10 cellular contexts compared by ENCODE assay signal in the genomic region with DNA sequence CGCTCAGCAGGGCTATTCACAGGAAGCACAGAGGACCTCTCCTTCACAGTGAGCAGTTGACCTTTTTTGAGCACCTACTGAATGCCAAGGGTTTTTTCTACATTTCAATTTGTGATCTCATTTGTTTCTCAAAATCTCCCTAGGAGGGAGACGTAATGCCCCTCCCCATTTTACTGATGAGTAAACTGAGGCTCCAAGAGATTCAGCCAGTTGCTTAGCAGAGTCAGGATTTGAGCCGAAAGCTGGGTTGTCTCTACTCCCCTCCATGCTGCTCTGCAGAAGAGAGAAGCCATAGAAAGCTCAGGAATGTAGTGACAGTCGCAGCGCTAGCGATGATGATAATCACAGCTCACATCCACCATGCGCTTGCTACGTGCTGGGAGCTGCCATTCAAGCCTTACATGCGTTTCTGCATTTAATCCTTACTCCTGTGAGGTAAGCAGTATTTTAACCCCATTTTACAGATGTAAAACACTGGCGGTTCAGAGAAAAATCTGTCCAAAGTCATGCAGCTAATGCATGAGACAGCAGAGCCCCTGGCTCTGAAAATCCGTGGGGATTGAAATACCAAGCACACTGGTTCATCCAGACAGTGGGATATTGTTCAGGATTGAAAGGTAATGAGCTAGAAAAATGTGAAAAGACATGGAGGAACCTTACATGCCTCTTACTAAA. TPM values are rescaled to one million over a fixed set of nuclear protein-coding genes. Genes with fewer than 3 reads are reported as not detected.
DNase-seq lines count a peak whose midpoint lies in the region; ATAC-seq, FAIRE-seq and TF ChIP-seq lines count a peak whose summit lies in the region.
"Had no signal": no experiment of that assay in that cellular context is flagged by ENCODE, and none has a peak within 500 bp of the region (broad histone marks: within the 10 kb centered on the region; RNA-seq: fewer than 3 reads in every experiment).

No MANE protein-coding gene starts in this region.

- in situ Hi-C loops in HepG2 (cut with HindIII; ENCODE audit: extremely low pct_ligation_motif_present, low pct_unique_long_range_greater_than_20kb), result no loop called here

- peaks cover 38% of the 10 kb centered on the region for H3K36me3 Mint-ChIP-seq in Caco-2 (ENCODE audit: insufficient read depth, unreplicated experiment)

- TF ChIP-seq EP300 in HepG2 (IDR thresholded peaks at IDR 0.05; ENCODE audit: low read depth in 2 of 2, low read length in 2 of 2) (no peak), HepG2 (CRISPR knock-in tag; IDR thresholded peaks at IDR 0.05; ENCODE audit: borderline replicate concordance) (no peak)

- TF ChIP-seq CTCF in Caco-2 (IDR thresholded peaks at IDR 0.05; ENCODE audit: insufficient read depth in 1 of 2, low read depth in 1 of 2, low read length in 1 of 2, severe bottlenecking in 1 of 2, unreplicated experiment in 1 of 2), result no peak
- TF ChIP-seq CTCF in HepG2 (CRISPR knock-in tag; IDR thresholded peaks at IDR 0.05), result no peak
- no peak for TF ChIP-seq CTCF in spleen (IDR thresholded peaks at IDR 0.05 in 8 of 11, conservative IDR thresholded peaks at IDR 0.05 in 3 of 11)
- TF ChIP-seq CTCF in GM10248 (IDR thresholded peaks at IDR 0.05; ENCODE audit: control extremely low read depth, extremely low read depth, low read depth, missing control alignments), result no peak

- POLR2A ChIA-PET in Caco-2 (lab: Charles Lee) (interaction anchor here (0.7 kb wide), 1 partner anchor 9 kb away, joined by 3 read pairs; no protein-coding TSS in a partner anchor), HepG2 (lab: Yijun Ruan, JAX) (interaction anchor here (0.8 to 3.7 kb wide), 5 partner anchors 9 to 153 kb away, joined by 3 to 22 read pairs (median 5); a partner anchor contains a TSS), GM10248 (lab: Yijun Ruan, JAX) (no interaction called here)

- H4K20me1 ChIP-seq in HepG2 (ENCODE audit: insufficient read depth, low read length), result no peaks in the 10 kb centered on the region; the same call in 1 of the 2 replicates

- H3K27me3 Mint-ChIP-seq in Caco-2 (ENCODE audit: insufficient read depth, unreplicated experiment), result no peaks in the 10 kb centered on the region

- H3K27ac Mint-ChIP-seq in Caco-2 (ENCODE audit: unreplicated experiment), result peak overlapping the region; percentile 61

- H3K9me3 ChIP-seq in Caco-2, result no peaks in the 10 kb centered on the region
- H3K9me3 ChIP-seq in HepG2 (ENCODE audit: low read length), result no peaks in the 10 kb centered on the region
- no peaks in the 10 kb centered on the region for H3K9me3 ChIP-seq in spleen

- peaks cover 28% of the 10 kb centered on the region for H3K4me1 Mint-ChIP-seq in Caco-2 (ENCODE audit: low read depth, unreplicated experiment)

- no peaks in the 10 kb centered on the region for H3K27me3 ChIP-seq in Caco-2 (replicated peaks; ENCODE audit: control insufficient read depth, insufficient read depth, low read length)
- no peaks in the 10 kb centered on the region for H3K27me3 ChIP-seq in HepG2 (ENCODE audit: control insufficient read depth in 1 of 2, insufficient read depth in 2 of 2, low read length in 2 of 2)
- no peaks in the 10 kb centered on the region for H3K27me3 ChIP-seq in spleen (replicated peaks in 1 of 7)

- ATAC-seq in HepG2 (no peak), HG03196 (IDR thresholded peaks at IDR 0.05; ENCODE audit: unreplicated experiment) (no peak), HG03460 (IDR thresholded peaks at IDR 0.05; ENCODE audit: unreplicated experiment) (no peak)

- BruUV-seq in Caco-2 (replicated peaks; lab: Mats Ljungman, UMichigan) (no TSS peak), HepG2 (replicated peaks; lab: Mats Ljungman, UMichigan) (no TSS peak)

- H3K4me3 ChIP-seq in Caco-2 (ENCODE audit: low read depth, low read length) (no peak overlapping the region), HepG2 (replicated peaks in 1 of 3; ENCODE audit: insufficient read depth in 1 of 3, low read depth in 2 of 3, low read length in 3 of 3) (no peak overlapping the region), spleen (no peak overlapping the region)

- DNase-seq in Caco-2 (no peak), astrocyte of the hippocampus (ENCODE audit: low read depth, low spot score) (peak; percentile 33), HepG2 (ENCODE audit: low spot score) (no peak), spleen (peak; percentile 16), GM10248 (ENCODE audit: extremely low spot score) (no peak), CD1c-positive myeloid dendritic cell (ENCODE audit: extremely low spot score) (no peak)
- DNase-seq: activated CD8-positive, alpha-beta memory T cell treated with anti-CD3 and anti-CD28 coated beads, Interleukin-2, amount 50 U/mL, for 48 hours; AML-193 had no signal

- no peak overlapping the region for H3K4me3 Mint-ChIP-seq in Caco-2 (ENCODE audit: unreplicated experiment)

- no peak overlapping the region for H2AFZ ChIP-seq in HepG2 (ENCODE audit: low read length)

- peaks cover 38% of the 10 kb centered on the region for H3K4me1 ChIP-seq in Caco-2
- H3K4me1 ChIP-seq in HepG2 (ENCODE audit: insufficient read depth, low read length), result peaks cover 85% of the 10 kb centered on the region
- peaks cover 52 to 96% (median 66%) of the 10 kb centered on the region in 6 donors for H3K4me1 ChIP-seq in spleen

- 0 out of 2 replicates have a peak overlapping the region, but pooled peaks have one; percentile 30 for H3K4me2 ChIP-seq in HepG2 (ENCODE audit: low read depth, low read length)

- TF ChIP-seq POLR2A in HepG2 (IDR thresholded peaks at IDR 0.05; ENCODE audit: insufficient read depth in 1 of 2, low read depth in 2 of 2, low read length in 2 of 2) (no peak), spleen (IDR thresholded peaks at IDR 0.05) (no peak)

- no peaks in the 10 kb centered on the region for H3K9me3 Mint-ChIP-seq in Caco-2 (ENCODE audit: unreplicated experiment)

- FAIRE-seq in HepG2 (lab: Jason Lieb, UNC), result no peak

- H3K79me2 ChIP-seq in HepG2 (ENCODE audit: insufficient read depth, low read length), result peaks cover 45% of the 10 kb centered on the region

- H3K9ac ChIP-seq in HepG2 (ENCODE audit: insufficient read depth, low read depth, low read length), result peak overlapping the region; percentile 23; the same call in 1 of the 2 replicates

- intact Hi-C loops in Caco-2 (cut with micrococcal nuclease; ENCODE audit: unreplicated experiment), result no loop called here
- intact Hi-C loops in HepG2 (cut with micrococcal nuclease; ENCODE audit: unreplicated experiment), result loop anchor here (1.0 kb wide), 1 partner anchor 9 kb away; no protein-coding TSS in a partner anchor
- intact Hi-C loops in spleen (cut with DNase I; ENCODE audit: low total_unique reads), result no loop called here

- H3K36me3 ChIP-seq in Caco-2 (ENCODE audit: control insufficient read depth, insufficient read depth, low read length) (no peaks in the 10 kb centered on the region; the same call in 1 of the 2 replicates), HepG2 (replicated peaks in 1 of 2; ENCODE audit: control insufficient read depth in 1 of 2, insufficient read depth in 2 of 2, low read length in 2 of 2) (peaks cover 0 to 17% of the 10 kb centered on the region in 2 experiments; a peak in 2 of 5 replicates), spleen (peaks cover 0 to 35% (median 0%) of the 10 kb centered on the region in 6 donors)

- CTCF ChIA-PET in Caco-2 (lab: Charles Lee), result no interaction called here
- CTCF ChIA-PET in HepG2 (lab: Yijun Ruan, JAX; ENCODE audit: low intra/inter-chr PET ratio, low total read pairs), result interaction anchor here (2.0 kb wide), 1 partner anchor 25 kb away, joined by 5 read pairs; no protein-coding TSS in a partner anchor
- CTCF ChIA-PET in GM10248 (lab: Yijun Ruan, JAX), result interaction anchor here (1.0 to 1.6 kb wide), 4 partner anchors 8 to 153 kb away, joined by 3 to 5 read pairs (median 3); no protein-coding TSS in a partner anchor

- no peak for TF ChIP-seq RAD21 in HepG2 (CRISPR knock-in tag; IDR thresholded peaks at IDR 0.05)

- 78% methylated on average over 11 of the region's 11 CpGs for WGBS in HepG2 (ENCODE audit: low lambda C conversion rate)
- 74 to 82% (median 75%) methylated on average over 11 of the region's 11 CpGs for WGBS in spleen, 5 donors

- peak overlapping the region; percentile 54 for H3K27ac ChIP-seq in HepG2 (ENCODE audit: extremely low read length, insufficient read depth, low read length)
- H3K27ac ChIP-seq in spleen, result peak overlapping the region in 6 of 8 donors; percentile 82 to 94 (median 83)

TF ChIP-seq in HepG2, 621 proteins besides CTCF, POLR2A, EP300 and RAD21 (continues in another document):
- TF ChIP-seq ZNF468 (CRISPR knock-in tag; IDR thresholded peaks at IDR 0.05), result no peak
- no peak for TF ChIP-seq NRL (CRISPR knock-in tag; IDR thresholded peaks at IDR 0.05; ENCODE audit: borderline replicate concordance)
- TF ChIP-seq ZNF709 (CRISPR knock-in tag; IDR thresholded peaks at IDR 0.05), result no peak
- 0 out of 2 replicates have a peak, but pooled peaks have one; percentile 19 for TF ChIP-seq ZZZ3 (CRISPR knock-in tag; IDR thresholded peaks at IDR 0.05; ENCODE audit: borderline replicate concordance)

RNA-seq across cellular contexts. Expression of a gene that starts 33.8 kb away (rescaled TPM):
- 152 and 161 TPM in 2 replicates for total RNA-seq in Caco-2 (2022)
- total RNA-seq in HepG2 (2016; rRNA removed; fragmentation: Illumina TruSeq; extraction: Trizol), result 56.6 and 78.5 TPM in 2 replicates
- total RNA-seq in HepG2 (2016; cell fraction: cytosol; rRNA removed; fragmentation: Illumina TruSeq; extraction: Trizol; ENCODE audit: low read depth), result 56.7 and 59.9 TPM in 2 replicates
- total RNA-seq in HepG2 (2016; cell fraction: insoluble cytoplasmic fraction; rRNA removed; fragmentation: Illumina TruSeq; extraction: Trizol), result 51.2 and 75.8 TPM in 2 replicates
- total RNA-seq in HepG2 (2016; cell fraction: membrane; rRNA removed; fragmentation: Illumina TruSeq; extraction: Trizol), result 144 and 156 TPM in 2 replicates
- total RNA-seq in HepG2 (2016; cell fraction: nucleus; rRNA removed; fragmentation: Illumina TruSeq; extraction: Trizol), result 57.0 and 67.0 TPM in 2 replicates
- 184 and 205 TPM in 2 replicates for polyA plus RNA-seq in HepG2 (2011; rRNA removed)
- 216 and 224 TPM in 2 replicates for polyA plus RNA-seq in HepG2 (2011; cell fraction: cytosol; rRNA removed)
- polyA plus RNA-seq in HepG2 (2011; cell fraction: nucleus; rRNA removed), result 121 and 137 TPM in 2 replicates
- 145 and 175 TPM in 2 replicates for polyA plus RNA-seq in HepG2 (2012)
- 87.6 and 105 TPM in 2 replicates for polyA plus RNA-seq in HepG2 (2016; cell fraction: cytosol; fragmentation: Illumina TruSeq; extraction: Trizol; ENCODE audit: low read depth)
- 71.8 and 81.7 TPM in 2 replicates for polyA plus RNA-seq in HepG2 (2016; cell fraction: insoluble cytoplasmic fraction; fragmentation: Illumina TruSeq; extraction: Trizol; ENCODE audit: low read depth)
- polyA plus RNA-seq in HepG2 (2016; cell fraction: membrane; fragmentation: Illumina TruSeq; extraction: Trizol; ENCODE audit: low read depth), result 183 and 185 TPM in 2 replicates
- 94.6 and 95.4 TPM in 2 replicates for polyA plus RNA-seq in HepG2 (2016; cell fraction: nucleus; fragmentation: Illumina TruSeq; extraction: Trizol; ENCODE audit: insufficient read depth, low read depth)
- polyA minus RNA-seq in HepG2 (2011; rRNA and poly(A)+ RNA removed; ENCODE audit: low replicate concordance), result 179 and 302 TPM in 2 replicates
- 60.3 and 74.0 TPM in 2 replicates for polyA minus RNA-seq in HepG2 (2011; cell fraction: cytosol; rRNA and poly(A)+ RNA removed)
- 85.1 and 89.6 TPM in 2 replicates for polyA minus RNA-seq in HepG2 (2011; cell fraction: nucleus; rRNA and poly(A)+ RNA removed)
- total RNA-seq in spleen, result 100 to 1,000 TPM in 6 of 7 donors, 10 to 100 TPM in 1; 96.6 to 166 (median 143) TPM
- polyA plus RNA-seq in spleen, result 10 to 100 TPM; 36.9 to 84.6 (median 46.8) TPM

Comparison
In these comparisons a context has a peak if more than half of its experiments do, and no peak if none do; other contexts are left out.
1. DNase-seq: peak in astrocyte of the hippocampus (single experiment) and spleen (single experiment); none in Caco-2 (0 of 2), HepG2 (single experiment), GM10248 (single experiment) and CD1c-positive myeloid dendritic cell (single experiment).